ENCODE assay signal across 13 cellular contexts in genomic region chr1:12075195-12076114, GRCh38. TPM values are rescaled to one million over a fixed set of nuclear protein-coding genes. Genes with fewer than 3 reads are reported as not detected.
DNase-seq lines count a peak whose midpoint lies in the region; ATAC-seq lines count a peak whose summit lies in the region.
"Had no signal": no experiment of that assay in that cellular context is flagged by ENCODE, and none has a peak within 500 bp of the region (broad histone marks: within the 10 kb centered on the region; RNA-seq: fewer than 3 reads in every experiment).

No MANE protein-coding gene starts in this region.

- H3K36me3 Mint-ChIP-seq in T-cell = no peaks in the 10 kb centered on the region

- H3K9me3 ChIP-seq in right cardiac atrium (ENCODE audit: control insufficient read depth, low read length) = no peaks in the 10 kb centered on the region
- H3K9me3 ChIP-seq: ascending aorta had no signal

- H3K27me3 Mint-ChIP-seq in T-cell = peaks cover 0 to 3% of the 10 kb centered on the region in 2 donors

- H3K4me3 Mint-ChIP-seq in T-cell = no peak overlapping the region

- 46% methylated on average over 19 of the region's 19 CpGs for WGBS in right cardiac atrium

- no peak overlapping the region for H3K27ac Mint-ChIP-seq in T-cell

- POLR2A ChIA-PET in T-cell (lab: Charles Lee) = interaction anchor here in 1 of 2 donors (0.7 kb wide), 1 partner anchor 13 kb away, joined by 4 read pairs; no protein-coding TSS in a partner anchor

- no peaks in the 10 kb centered on the region for H3K4me1 ChIP-seq in right cardiac atrium (ENCODE audit: control insufficient read depth, insufficient read depth, low read length)
- H3K4me1 ChIP-seq: ascending aorta had no signal

- peaks cover 0 to 13% (median 3%) of the 10 kb centered on the region in 3 donors for H3K4me1 Mint-ChIP-seq in T-cell

- CTCF ChIA-PET in T-cell (lab: Charles Lee) = interaction anchor here in 1 of 2 donors (0.6 kb wide), 1 partner anchor 12 kb away, joined by 5 read pairs; no protein-coding TSS in a partner anchor

- no peak overlapping the region for H3K27ac ChIP-seq in right cardiac atrium (ENCODE audit: low read length)
- H3K27ac ChIP-seq: ascending aorta, C4-2B, esophagus muscularis mucosa had no signal

- intact Hi-C loops in right cardiac atrium (cut with DNase I) = no loop called here
- intact Hi-C loops in cardiac septum (cut with DNase I) = no loop called here

- peak in 1 of 2 donors; percentile 59 for ATAC-seq in right cardiac atrium
- no peak for ATAC-seq in T-cell (replicated peaks in 1 of 4)
- ATAC-seq in HG02759 (IDR thresholded peaks at IDR 0.05; ENCODE audit: unreplicated experiment) = no peak

- no peaks in the 10 kb centered on the region for H3K9me3 Mint-ChIP-seq in T-cell

- H3K4me3 ChIP-seq in right cardiac atrium (ENCODE audit: low read length) = no peak overlapping the region
- H3K4me3 ChIP-seq: ascending aorta, esophagus muscularis mucosa had no signal

- no peaks in the 10 kb centered on the region for H3K27me3 ChIP-seq in right cardiac atrium (ENCODE audit: control insufficient read depth, insufficient read depth)
- H3K27me3 ChIP-seq: ascending aorta had no signal

- DNase-seq in right cardiac atrium (peak in 2 of 3 donors; percentile 72 to 76), cardiac septum (ENCODE audit: low spot score) (no peak), amniotic epithelial cell (ENCODE audit: low read depth) (peak; percentile 99), kidney tubule cell (ENCODE audit: low spot score) (peak; percentile 73), GM19240 (ENCODE audit: insufficient read length, low spot score) (no peak), T-cell (no peak), NCI-H2107 (lab: John Stamatoyannopoulos, UW) (no peak)
- DNase-seq: NCI-H1048, T-helper 2 cell had no signal

RNA-seq across cellular contexts. Expression of gene TNFRSF8, which starts 12.4 kb away (rescaled TPM):
- total RNA-seq in right cardiac atrium (1 to 10 TPM; 1.5 to 4.3 (median 2.5) TPM), cardiac septum (1.4 TPM), T-cell (under 1 TPM in 4 of 5 donors, not detected in 1; 0.20 to 0.53 (median 0.33) TPM)
- polyA plus RNA-seq in right cardiac atrium = 2.6 TPM

RNA-seq across cellular contexts. Expression of gene MIIP, which starts 56.2 kb away (rescaled TPM):
- total RNA-seq in right cardiac atrium (10 to 100 TPM in 3 of 4 donors, 1 to 10 TPM in 1; 8.5 to 16.4 (median 12.5) TPM), cardiac septum (18.7 TPM), T-cell (10 to 100 TPM; 26.5 to 51.3 (median 43.4) TPM)
- polyA plus RNA-seq in right cardiac atrium = 12.5 TPM

Comparison
In these comparisons a context has a peak if more than half of its experiments do, and no peak if none do; other contexts are left out.
1. DNase-seq: peak in right cardiac atrium (2 of 3), amniotic epithelial cell (single experiment) and kidney tubule cell (single experiment); none in cardiac septum (single experiment), GM19240 (single experiment), T-cell (0 of 34) and NCI-H2107 (single experiment).